In the genomic region with DNA sequence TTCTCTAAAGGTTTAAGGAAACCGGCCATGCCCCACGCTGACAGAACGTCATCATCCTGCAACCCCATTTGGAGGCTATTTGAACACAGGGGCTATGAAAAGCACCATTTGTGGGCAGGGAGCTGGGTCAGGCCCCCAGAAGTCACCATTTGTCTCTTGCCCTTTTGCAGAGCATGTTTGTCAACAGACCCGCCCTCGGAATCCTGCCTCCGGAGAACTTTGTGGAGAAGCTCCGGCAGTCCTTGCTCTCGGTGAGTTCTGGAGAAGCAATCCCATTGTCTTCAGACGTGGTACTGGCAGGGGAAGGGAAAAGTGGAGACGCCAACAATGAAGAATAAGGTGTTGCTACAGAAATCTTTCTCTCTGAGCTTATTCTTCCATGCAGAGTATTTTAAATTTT, we compare ENCODE assay signal across 27 cellular contexts.
"Had no signal": no experiment of that assay in that cellular context is flagged by ENCODE, and none has a peak within 500 bp of the region (broad histone marks: within the 10 kb centered on the region; RNA-seq: fewer than 3 reads in every experiment).

No MANE protein-coding gene starts in this region.

- H3K9me3 Mint-ChIP-seq: activated naive CD4-positive, alpha-beta T cell treated with anti-CD3 and anti-CD28 coated beads, Interleukin-2, amount 10 ng/mL, durations not matched to agents 7 days and 5 days; activated naive CD8-positive, alpha-beta T cell treated with anti-CD3 and anti-CD28 coated beads, Interleukin-2, amount 10 ng/mL, durations not matched to agents 7 days and 5 days; brain; effector memory CD8-positive, alpha-beta T cell; mesothelial cell of epicardium; naive B cell; stimulated activated effector memory CD8-positive, alpha-beta T cell treated with anti-CD3 and anti-CD28 coated beads, Interleukin-12 subunit alpha, Interleukin-12 subunit beta, amount 100 ng/mL, for 72 hours; stimulated activated naive CD8-positive, alpha-beta T cell treated with anti-CD3 and anti-CD28 coated beads, Interleukin-15, Interleukin-2, amounts not matched to agents 100 ng/mL and 50 ng/mL, for 24 hours; T-cell; T-helper 2 cell treated with Interferon-gamma antibody and Interleukin-4, amounts not matched to agents 5 μg/mL and 100 μg/mL, for 36 hours had no signal

- H3K27ac Mint-ChIP-seq: activated naive CD4-positive, alpha-beta T cell treated with anti-CD3 and anti-CD28 coated beads, Interleukin-2, amount 10 ng/mL, durations not matched to agents 7 days and 5 days; activated naive CD8-positive, alpha-beta T cell treated with anti-CD3 and anti-CD28 coated beads, Interleukin-2, amount 10 ng/mL, durations not matched to agents 7 days and 5 days; effector memory CD8-positive, alpha-beta T cell; mesothelial cell of epicardium; stimulated activated effector memory CD8-positive, alpha-beta T cell treated with anti-CD3 and anti-CD28 coated beads, Interleukin-12 subunit alpha, Interleukin-12 subunit beta, amount 100 ng/mL, for 72 hours; stimulated activated naive CD8-positive, alpha-beta T cell treated with anti-CD3 and anti-CD28 coated beads, Interleukin-15, Interleukin-2, amounts not matched to agents 100 ng/mL and 50 ng/mL, for 24 hours; T-cell; T-helper 2 cell treated with Interferon-gamma antibody and Interleukin-4, amounts not matched to agents 5 μg/mL and 100 μg/mL, for 36 hours had no signal

- H3K4me1 Mint-ChIP-seq: activated naive CD4-positive, alpha-beta T cell treated with anti-CD3 and anti-CD28 coated beads, Interleukin-2, amount 10 ng/mL, durations not matched to agents 7 days and 5 days; activated naive CD8-positive, alpha-beta T cell treated with anti-CD3 and anti-CD28 coated beads, Interleukin-2, amount 10 ng/mL, durations not matched to agents 7 days and 5 days; mesothelial cell of epicardium; naive B cell; stimulated activated effector memory CD8-positive, alpha-beta T cell treated with anti-CD3 and anti-CD28 coated beads, Interleukin-12 subunit alpha, Interleukin-12 subunit beta, amount 100 ng/mL, for 72 hours; T-cell had no signal

- ATAC-seq: effector memory CD8-positive, alpha-beta T cell; gastroesophageal sphincter; left cardiac atrium; right lobe of liver; stimulated activated effector memory CD8-positive, alpha-beta T cell treated with anti-CD3 and anti-CD28 coated beads, Interleukin-12 subunit alpha, Interleukin-12 subunit beta, amount 100 ng/mL, for 72 hours; T-cell had no signal

- H3K4me3 Mint-ChIP-seq: activated naive CD4-positive, alpha-beta T cell treated with anti-CD3 and anti-CD28 coated beads, Interleukin-2, amount 10 ng/mL, durations not matched to agents 7 days and 5 days; activated naive CD8-positive, alpha-beta T cell treated with anti-CD3 and anti-CD28 coated beads, Interleukin-2, amount 10 ng/mL, durations not matched to agents 7 days and 5 days; brain; effector memory CD8-positive, alpha-beta T cell; mesothelial cell of epicardium; stimulated activated effector memory CD8-positive, alpha-beta T cell treated with anti-CD3 and anti-CD28 coated beads, Interleukin-12 subunit alpha, Interleukin-12 subunit beta, amount 100 ng/mL, for 72 hours; stimulated activated naive CD8-positive, alpha-beta T cell treated with anti-CD3 and anti-CD28 coated beads, Interleukin-15, Interleukin-2, amounts not matched to agents 100 ng/mL and 50 ng/mL, for 24 hours; T-cell; T-helper 2 cell treated with Interferon-gamma antibody and Interleukin-4, amounts not matched to agents 5 μg/mL and 100 μg/mL, for 36 hours had no signal

- DNase-seq: activated CD4-positive, alpha-beta T cell treated with anti-CD3 and anti-CD28 coated beads for 48 hours; activated CD4-positive, alpha-beta T cell treated with anti-CD3 and anti-CD28 coated beads, Interleukin-2, amount 50 U/mL, for 48 hours; activated CD4-positive, CD25-positive, alpha-beta regulatory T cell; activated CD8-positive, alpha-beta memory T cell treated with anti-CD3 and anti-CD28 coated beads for 24 hours; activated effector memory CD4-positive, alpha-beta T cell treated with anti-CD3 and anti-CD28 coated beads, Interleukin-2, amount 50 U/mL, for 16 hours; activated naive CD4-positive, alpha-beta T cell treated with anti-CD3 and anti-CD28 coated beads, Interleukin-2, amount 10 ng/mL, durations not matched to agents 7 days and 5 days; activated naive CD8-positive, alpha-beta T cell treated with anti-CD3 and anti-CD28 coated beads, Interleukin-2, amount 10 ng/mL, durations not matched to agents 7 days and 5 days; cerebellar nuclear complex; effector memory CD8-positive, alpha-beta T cell; head of caudate nucleus; hypothalamus; islet precursor cell; left cardiac atrium; mammary epithelial cell; naive B cell; right lobe of liver; stimulated activated CD4-positive, alpha-beta T cell treated with anti-CD3 and anti-CD28 coated beads, Interleukin-4, amount 100 ng/mL, for 24 hours; T-cell; trophoblast cell had no signal

- FAIRE-seq: endothelial cell of umbilical vein, urothelium cell line had no signal

- H3K36me3 Mint-ChIP-seq: activated naive CD4-positive, alpha-beta T cell treated with anti-CD3 and anti-CD28 coated beads, Interleukin-2, amount 10 ng/mL, durations not matched to agents 7 days and 5 days; activated naive CD8-positive, alpha-beta T cell treated with anti-CD3 and anti-CD28 coated beads, Interleukin-2, amount 10 ng/mL, durations not matched to agents 7 days and 5 days had no signal

- H3K27me3 Mint-ChIP-seq: activated naive CD4-positive, alpha-beta T cell treated with anti-CD3 and anti-CD28 coated beads, Interleukin-2, amount 10 ng/mL, durations not matched to agents 7 days and 5 days; activated naive CD8-positive, alpha-beta T cell treated with anti-CD3 and anti-CD28 coated beads, Interleukin-2, amount 10 ng/mL, durations not matched to agents 7 days and 5 days; effector memory CD8-positive, alpha-beta T cell; naive B cell; stimulated activated naive CD8-positive, alpha-beta T cell treated with anti-CD3 and anti-CD28 coated beads, Interleukin-15, Interleukin-2, amounts not matched to agents 100 ng/mL and 50 ng/mL, for 24 hours; T-cell had no signal
